ENCODE assay signal across 12 cellular contexts in genomic region chr11:77557553-77557952, GRCh38. TPM values are rescaled to one million over a fixed set of nuclear protein-coding genes. Genes with fewer than 3 reads are reported as not detected.
DNase-seq lines count a peak whose midpoint lies in the region; ATAC-seq and TF ChIP-seq lines count a peak whose summit lies in the region.
"Had no signal": no experiment of that assay in that cellular context is flagged by ENCODE, and none has a peak within 500 bp of the region (broad histone marks: within the 10 kb centered on the region; RNA-seq: fewer than 3 reads in every experiment).

No MANE protein-coding gene starts in this region.

- intact Hi-C loops in activated naive CD4-positive, alpha-beta T cell treated with anti-CD3 and anti-CD28 coated beads for 36 hours (cut with micrococcal nuclease) = no loop called here
- intact Hi-C loops in dorsolateral prefrontal cortex (cut with DNase I) (loop anchor here in 1 of 2 donors (10.0 kb wide), 1 partner anchor 273 kb away; no protein-coding TSS in a partner anchor), lower leg skin (cut with DNase I; ENCODE audit: low total_unique reads) (no loop called here), sciatic nerve (cut with DNase I) (loop anchor here (10.0 kb wide), 1 partner anchor 433 kb away; the partner anchor contains the start of gene MYO7A)

- TF ChIP-seq CTCF in dorsolateral prefrontal cortex (IDR thresholded peaks at IDR 0.05 in 54 of 56, conservative IDR thresholded peaks at IDR 0.05 in 2 of 56; ENCODE audit: low read depth in 1 of 56, partially characterized antibody in 56 of 56) = peak in 47 of 56 donors; percentile 14 to 58 (median 38)
- peak; percentile 53 for TF ChIP-seq CTCF in type B pancreatic cell (conservative IDR thresholded peaks at IDR 0.05)
- TF ChIP-seq CTCF in lower leg skin (IDR thresholded peaks at IDR 0.05) = no peak

- H3K27ac ChIP-seq in dorsolateral prefrontal cortex = no peak overlapping the region

- H3K4me1 Mint-ChIP-seq in activated naive CD4-positive, alpha-beta T cell treated with anti-CD3 and anti-CD28 coated beads for 36 hours (ENCODE audit: low read depth) = no peaks in the 10 kb centered on the region
- no peaks in the 10 kb centered on the region for H3K4me1 Mint-ChIP-seq in activated naive CD4-positive, alpha-beta T cell treated with anti-CD3 and anti-CD28 coated beads, Interleukin-2, amount 10 ng/mL, durations not matched to agents 7 days and 5 days
- peaks cover 3% of the 10 kb centered on the region for H3K4me1 Mint-ChIP-seq in type B pancreatic cell (ENCODE audit: unreplicated experiment)
- H3K4me1 Mint-ChIP-seq: brain; CD8-positive, alpha-beta memory T cell had no signal

- CTCF ChIA-PET in activated naive CD4-positive, alpha-beta T cell treated with anti-CD3 and anti-CD28 coated beads for 36 hours (lab: Charles Lee) = no interaction called here
- CTCF ChIA-PET in activated naive CD4-positive, alpha-beta T cell treated with anti-CD3 and anti-CD28 coated beads, Interleukin-2, amount 10 ng/mL, durations not matched to agents 7 days and 5 days (lab: Charles Lee) = interaction anchor here (1.4 to 1.5 kb wide), 2 partner anchors 9 to 62 kb away, joined by 3 to 4 read pairs; no protein-coding TSS in a partner anchor

- H3K27me3 ChIP-seq in dorsolateral prefrontal cortex = no peaks in the 10 kb centered on the region

- H3K36me3 Mint-ChIP-seq in activated naive CD4-positive, alpha-beta T cell treated with anti-CD3 and anti-CD28 coated beads for 36 hours (ENCODE audit: low read depth) = no peaks in the 10 kb centered on the region
- H3K36me3 Mint-ChIP-seq in activated naive CD4-positive, alpha-beta T cell treated with anti-CD3 and anti-CD28 coated beads, Interleukin-2, amount 10 ng/mL, durations not matched to agents 7 days and 5 days = no peaks in the 10 kb centered on the region
- no peaks in the 10 kb centered on the region for H3K36me3 Mint-ChIP-seq in type B pancreatic cell
- H3K36me3 Mint-ChIP-seq: brain; CD8-positive, alpha-beta memory T cell had no signal

- H3K4me3 Mint-ChIP-seq in activated naive CD4-positive, alpha-beta T cell treated with anti-CD3 and anti-CD28 coated beads for 36 hours = no peak overlapping the region
- no peak overlapping the region for H3K4me3 Mint-ChIP-seq in activated naive CD4-positive, alpha-beta T cell treated with anti-CD3 and anti-CD28 coated beads, Interleukin-2, amount 10 ng/mL, durations not matched to agents 7 days and 5 days
- H3K4me3 Mint-ChIP-seq in type B pancreatic cell = no peak overlapping the region
- H3K4me3 Mint-ChIP-seq: brain; CD8-positive, alpha-beta memory T cell; T-helper 1 cell treated with Interleukin-12 subunit alpha and Interleukin-12 subunit beta and Interleukin-4 antibody, amounts not matched to agents 30 μg/mL and 1 μg/mL, for 36 hours had no signal

- 60 to 91% methylated on average over 5 of the region's 5 CpGs for WGBS in lower leg skin, 2 donors

- H3K9me3 Mint-ChIP-seq in activated naive CD4-positive, alpha-beta T cell treated with anti-CD3 and anti-CD28 coated beads for 36 hours = peaks cover 4% of the 10 kb centered on the region
- no peaks in the 10 kb centered on the region for H3K9me3 Mint-ChIP-seq in activated naive CD4-positive, alpha-beta T cell treated with anti-CD3 and anti-CD28 coated beads, Interleukin-2, amount 10 ng/mL, durations not matched to agents 7 days and 5 days
- no peaks in the 10 kb centered on the region for H3K9me3 Mint-ChIP-seq in type B pancreatic cell
- H3K9me3 Mint-ChIP-seq: CD8-positive, alpha-beta memory T cell; T-helper 1 cell treated with Interleukin-12 subunit alpha and Interleukin-12 subunit beta and Interleukin-4 antibody, amounts not matched to agents 30 μg/mL and 1 μg/mL, for 36 hours had no signal

- no peak for ATAC-seq in sciatic nerve
- no peak for ATAC-seq in GM19395 (IDR thresholded peaks at IDR 0.05; ENCODE audit: unreplicated experiment)
- ATAC-seq: mucosa of descending colon had no signal

- H3K27ac Mint-ChIP-seq in activated naive CD4-positive, alpha-beta T cell treated with anti-CD3 and anti-CD28 coated beads for 36 hours = no peak overlapping the region
- no peak overlapping the region for H3K27ac Mint-ChIP-seq in activated naive CD4-positive, alpha-beta T cell treated with anti-CD3 and anti-CD28 coated beads, Interleukin-2, amount 10 ng/mL, durations not matched to agents 7 days and 5 days
- H3K27ac Mint-ChIP-seq in type B pancreatic cell = no peak overlapping the region
- H3K27ac Mint-ChIP-seq: brain; CD8-positive, alpha-beta memory T cell; T-helper 1 cell treated with Interleukin-12 subunit alpha and Interleukin-12 subunit beta and Interleukin-4 antibody, amounts not matched to agents 30 μg/mL and 1 μg/mL, for 36 hours had no signal

- H3K27me3 Mint-ChIP-seq in activated naive CD4-positive, alpha-beta T cell treated with anti-CD3 and anti-CD28 coated beads for 36 hours (ENCODE audit: low read depth) = no peaks in the 10 kb centered on the region
- no peaks in the 10 kb centered on the region for H3K27me3 Mint-ChIP-seq in activated naive CD4-positive, alpha-beta T cell treated with anti-CD3 and anti-CD28 coated beads, Interleukin-2, amount 10 ng/mL, durations not matched to agents 7 days and 5 days
- no peaks in the 10 kb centered on the region for H3K27me3 Mint-ChIP-seq in type B pancreatic cell
- H3K27me3 Mint-ChIP-seq: brain had no signal

- no peak for TF ChIP-seq POLR2A in lower leg skin (IDR thresholded peaks at IDR 0.05)

- DNase-seq in activated naive CD4-positive, alpha-beta T cell treated with anti-CD3 and anti-CD28 coated beads for 36 hours = peak; percentile 29
- DNase-seq in activated naive CD4-positive, alpha-beta T cell treated with anti-CD3 and anti-CD28 coated beads, Interleukin-2, amount 10 ng/mL, durations not matched to agents 7 days and 5 days = no peak
- DNase-seq in NCI-H446 treated with DMSO at 0.1 percent for 48 hours (lab: John Stamatoyannopoulos, UW) (peak; percentile 1), dorsolateral prefrontal cortex (peak in 3 of 10 donors; percentile 28 to 58 (median 56)), type B pancreatic cell (ENCODE audit: extremely low spot score, unreplicated experiment) (no peak), lower leg skin (ENCODE audit: low spot score in 2 of 2) (no peak), sciatic nerve (ENCODE audit: low spot score) (no peak)
- DNase-seq: CD8-positive, alpha-beta memory T cell had no signal

- H3K4me3 ChIP-seq in dorsolateral prefrontal cortex (no peak overlapping the region), lower leg skin (ENCODE audit: low read depth, poor library complexity, severe bottlenecking) (no peak overlapping the region)
- H3K4me3 ChIP-seq: mucosa of descending colon had no signal

RNA-seq across cellular contexts. Expression of gene AQP11, which starts 32.2 kb away (rescaled TPM):
- under 1 TPM; 0.24 to 0.49 TPM for total RNA-seq in activated naive CD4-positive, alpha-beta T cell treated with anti-CD3 and anti-CD28 coated beads for 36 hours
- total RNA-seq in dorsolateral prefrontal cortex = 1 to 10 TPM; 3.0 to 10.0 (median 6.8) TPM
- 2.4 and 4.1 TPM in 2 replicates for total RNA-seq in type B pancreatic cell (ENCODE audit: low replicate concordance)
- total RNA-seq in lower leg skin = under 1 TPM in 2 of 4 donors, not detected in 2; 0.17 to 0.55 TPM
- 1.4 TPM for total RNA-seq in sciatic nerve

Comparison
In these comparisons a context has a peak if more than half of its experiments do, and no peak if none do; other contexts are left out.
1. DNase-seq: peak in activated naive CD4-positive, alpha-beta T cell treated with anti-CD3 and anti-CD28 coated beads for 36 hours (single experiment) and NCI-H446 treated with DMSO at 0.1 percent for 48 hours (single experiment); none in activated naive CD4-positive, alpha-beta T cell treated with anti-CD3 and anti-CD28 coated beads, Interleukin-2, amount 10 ng/mL, durations not matched to agents 7 days and 5 days (single experiment), type B pancreatic cell (single experiment), lower leg skin (0 of 2) and sciatic nerve (single experiment).
2. CTCF ChIP-seq: peak in dorsolateral prefrontal cortex (47 of 56) and type B pancreatic cell (single experiment); none in lower leg skin (0 of 3).